In the genomic region with DNA sequence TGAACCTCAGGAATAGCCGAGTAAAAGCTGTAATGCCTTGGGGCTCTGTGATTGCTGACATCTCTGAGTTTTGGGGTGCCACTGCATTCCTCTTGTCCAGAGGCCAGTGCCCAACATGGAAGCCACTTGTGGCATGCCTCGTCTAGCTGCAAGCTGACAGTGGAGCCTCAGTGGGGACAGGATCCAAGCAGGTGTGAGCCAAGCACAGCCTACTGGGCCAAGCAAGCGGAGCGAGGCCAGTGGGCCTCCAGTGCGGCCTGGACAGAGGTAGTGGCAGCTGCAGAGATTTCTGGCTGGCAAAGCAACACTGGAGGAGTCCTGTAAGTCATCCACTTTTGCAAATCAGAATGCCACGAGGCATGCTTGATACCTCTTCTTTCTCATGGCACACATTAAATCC, we compare ENCODE assay signal across 9 cellular contexts.
"Had no signal": no experiment of that assay in that cellular context is flagged by ENCODE, and none has a peak within 500 bp of the region (broad histone marks: within the 10 kb centered on the region; RNA-seq: fewer than 3 reads in every experiment).

No MANE protein-coding gene starts in this region.

- FAIRE-seq: HepG2 had no signal

- ATAC-seq: GM23338, HCT116, HepG2 had no signal

- H3K4me3 Mint-ChIP-seq: GM23338, HFFc6 had no signal

- H3K9me3 Mint-ChIP-seq: GM23338, HFFc6 had no signal

- H3K4me3 ChIP-seq: GM23338, HAP-1 had no signal

- H3K27ac Mint-ChIP-seq: GM23338, HFFc6 had no signal

- H2AFZ ChIP-seq: GM23338 had no signal

- H3K9me3 ChIP-seq: HAP-1 had no signal

- H3K9ac ChIP-seq: KMS-11 had no signal

- H3K27ac ChIP-seq: HL-60, KMS-11 had no signal

- H3K36me3 ChIP-seq: HAP-1 had no signal

- H3K4me1 Mint-ChIP-seq: GM23338 had no signal

- DNase-seq: H7, HFFc6, KBM-7 had no signal

- H3K4me1 ChIP-seq: HAP-1 had no signal

- H3K4me2 ChIP-seq: GM23338, KMS-11 had no signal
